In the genomic region with DNA sequence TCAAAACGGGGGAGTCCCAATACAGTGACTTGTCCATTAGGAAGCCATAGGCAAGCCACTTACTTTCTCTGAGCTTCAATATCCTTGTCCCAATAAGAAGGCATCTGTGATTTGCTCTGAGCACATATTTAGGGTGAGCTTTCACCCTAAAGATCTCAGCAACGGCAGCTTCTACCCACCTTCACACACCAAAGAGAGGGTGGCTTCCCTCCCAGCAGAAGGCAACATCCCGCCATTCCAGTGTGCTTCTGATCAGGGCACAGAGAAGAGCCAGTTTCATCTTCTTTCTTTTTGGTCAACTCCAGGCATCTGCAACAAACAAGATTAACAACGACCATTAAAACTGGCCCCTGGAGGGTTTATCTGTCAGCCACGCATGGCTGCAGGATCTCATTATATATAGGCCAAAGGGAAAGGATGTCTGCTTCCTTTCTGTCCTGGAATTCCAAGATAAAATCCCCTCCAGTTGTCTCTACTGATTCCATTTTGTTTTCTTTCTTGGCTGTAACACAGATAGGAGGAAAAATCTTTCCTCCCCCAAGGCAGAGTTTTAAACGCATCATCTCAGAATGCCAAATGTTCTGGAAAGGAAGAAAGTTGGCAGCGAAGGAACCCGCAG, we compare ENCODE assay signal across 13 cellular contexts. TPM values are rescaled to one million over a fixed set of nuclear protein-coding genes. Genes with fewer than 3 reads are reported as not detected.
DNase-seq lines count a peak whose midpoint lies in the region; ATAC-seq lines count a peak whose summit lies in the region.
"Had no signal": no experiment of that assay in that cellular context is flagged by ENCODE, and none has a peak within 500 bp of the region (broad histone marks: within the 10 kb centered on the region; RNA-seq: fewer than 3 reads in every experiment).

No MANE protein-coding gene starts in this region.

- WGBS in mesendoderm (ENCODE audit: extremely low coverage, insufficient coverage, low lambda C conversion rate): no CpG with 5 or more reads among the region's 8 CpGs

- intact Hi-C loops in activated T-helper 2 cell treated with anti-CD3 and anti-CD28 coated beads, Interferon-gamma antibody, Interleukin-2, Interleukin-4, amounts not matched to agents 10 μg/mL and 5 μg/mL and 100 μg/mL, durations not matched to agents 14 hours and 24 hours and 36 hours (cut with micrococcal nuclease): loop anchor here (5.0 to 10.0 kb wide), 2 partner anchors 152 to 460 kb away; a partner anchor contains a TSS

- peak overlapping the region; percentile 47 for H3K9ac ChIP-seq in mesendoderm (ENCODE audit: low read length)

- H2BK5ac ChIP-seq in mesendoderm (ENCODE audit: low read length): peak overlapping the region; percentile 84

- peak overlapping the region; percentile 67 for H3K4me3 Mint-ChIP-seq in stimulated activated naive CD8-positive, alpha-beta T cell treated with anti-CD3 and anti-CD28 coated beads, Interleukin-15, Interleukin-2, amounts not matched to agents 100 ng/mL and 50 ng/mL, for 24 hours
- H3K4me3 Mint-ChIP-seq in activated T-helper 2 cell treated with anti-CD3 and anti-CD28 coated beads, Interferon-gamma antibody, Interleukin-2, Interleukin-4, amounts not matched to agents 10 μg/mL and 5 μg/mL and 100 μg/mL, durations not matched to agents 14 hours and 24 hours and 36 hours (ENCODE audit: low read depth): peak overlapping the region; percentile 90

- no peaks in the 10 kb centered on the region for H3K27me3 ChIP-seq in mesendoderm (ENCODE audit: insufficient read depth, low read length, poor library complexity)

- H3K23ac ChIP-seq in mesendoderm (ENCODE audit: low read length): no peak overlapping the region

- ATAC-seq in stimulated activated naive CD8-positive, alpha-beta T cell treated with anti-CD3 and anti-CD28 coated beads, Interleukin-15, Interleukin-2, amounts not matched to agents 100 U/mL and 50 U/mL, for 24 hours: no peak
- ATAC-seq in GM21825 (IDR thresholded peaks at IDR 0.05; ENCODE audit: unreplicated experiment): no peak

- no peak overlapping the region for H3K18ac ChIP-seq in mesendoderm (ENCODE audit: low read length)

- H3K36me3 Mint-ChIP-seq in stimulated activated naive CD8-positive, alpha-beta T cell treated with anti-CD3 and anti-CD28 coated beads, Interleukin-15, Interleukin-2, amounts not matched to agents 100 ng/mL and 50 ng/mL, for 24 hours (ENCODE audit: low read depth): no peaks in the 10 kb centered on the region
- H3K36me3 Mint-ChIP-seq in activated T-helper 2 cell treated with anti-CD3 and anti-CD28 coated beads, Interferon-gamma antibody, Interleukin-2, Interleukin-4, amounts not matched to agents 10 μg/mL and 5 μg/mL and 100 μg/mL, durations not matched to agents 14 hours and 24 hours and 36 hours (ENCODE audit: low read depth): peaks cover 10% of the 10 kb centered on the region

- no peak overlapping the region for H4K5ac ChIP-seq in mesendoderm (ENCODE audit: low read length)

- no peak overlapping the region for H3K4me3 ChIP-seq in mesendoderm (ENCODE audit: low read length)

- in situ Hi-C loops in KBM-7 (cut with MboI; ENCODE audit: low pct_unique_long_range_greater_than_20kb, low sequenced_read_pairs): no loop called here

- no peak for DNase-seq in stimulated activated naive CD8-positive, alpha-beta T cell treated with anti-CD3 and anti-CD28 coated beads, Interleukin-15, Interleukin-2, amounts not matched to agents 100 U/mL and 50 U/mL, for 24 hours
- no peak for DNase-seq in activated T-helper 2 cell treated with anti-CD3 and anti-CD28 coated beads, Interferon-gamma antibody, Interleukin-2, Interleukin-4, amounts not matched to agents 10 μg/mL and 5 μg/mL and 100 μg/mL, durations not matched to agents 14 hours and 24 hours and 36 hours (ENCODE audit: low spot score)
- DNase-seq in mesendoderm (peak; percentile 79), activated gamma-delta T cell (lab: John Stamatoyannopoulos, UW) (no peak), HUDEP-2 (lab: John Stamatoyannopoulos, UW; ENCODE audit: unreplicated experiment in 76 of 76) (no peak), KBM-7 (no peak)
- DNase-seq: kidney glomerular epithelial cell, NCI-H345, nucleus accumbens had no signal

- no peaks in the 10 kb centered on the region for H3K79me1 ChIP-seq in mesendoderm (ENCODE audit: low read length)

- peaks cover 13% of the 10 kb centered on the region for H3K4me1 ChIP-seq in mesendoderm (ENCODE audit: control insufficient read depth, low read depth, low read length)

- H2AK5ac ChIP-seq in mesendoderm (ENCODE audit: low read length): peak overlapping the region; percentile 88

- no peak overlapping the region for H3K4me2 ChIP-seq in mesendoderm (ENCODE audit: low read length)

- H2BK15ac ChIP-seq in mesendoderm (replicated peaks; ENCODE audit: low read depth): no peak overlapping the region

- no peaks in the 10 kb centered on the region for H3K27me3 Mint-ChIP-seq in stimulated activated naive CD8-positive, alpha-beta T cell treated with anti-CD3 and anti-CD28 coated beads, Interleukin-15, Interleukin-2, amounts not matched to agents 100 ng/mL and 50 ng/mL, for 24 hours
- no peaks in the 10 kb centered on the region for H3K27me3 Mint-ChIP-seq in activated T-helper 2 cell treated with anti-CD3 and anti-CD28 coated beads, Interferon-gamma antibody, Interleukin-2, Interleukin-4, amounts not matched to agents 10 μg/mL and 5 μg/mL and 100 μg/mL, durations not matched to agents 14 hours and 24 hours and 36 hours (ENCODE audit: low read depth)

- H3K56ac ChIP-seq in mesendoderm (ENCODE audit: low read length): peak overlapping the region; percentile 50

- H3K27ac Mint-ChIP-seq in stimulated activated naive CD8-positive, alpha-beta T cell treated with anti-CD3 and anti-CD28 coated beads, Interleukin-15, Interleukin-2, amounts not matched to agents 100 ng/mL and 50 ng/mL, for 24 hours: peak overlapping the region; percentile 97
- H3K27ac Mint-ChIP-seq in activated T-helper 2 cell treated with anti-CD3 and anti-CD28 coated beads, Interferon-gamma antibody, Interleukin-2, Interleukin-4, amounts not matched to agents 10 μg/mL and 5 μg/mL and 100 μg/mL, durations not matched to agents 14 hours and 24 hours and 36 hours: peak overlapping the region; percentile 88

- H4K8ac ChIP-seq in mesendoderm (ENCODE audit: low read depth, low read length): no peak overlapping the region

- H2BK120ac ChIP-seq in mesendoderm (ENCODE audit: low read depth, low read length): no peak overlapping the region

- H3K4ac ChIP-seq in mesendoderm (ENCODE audit: low read depth, low read length): no peak overlapping the region

- no peaks in the 10 kb centered on the region for H3K36me3 ChIP-seq in mesendoderm (ENCODE audit: control insufficient read depth, insufficient read depth, low read length)
- H3K36me3 ChIP-seq: WERI-Rb-1 had no signal

- H3K9me3 Mint-ChIP-seq in stimulated activated naive CD8-positive, alpha-beta T cell treated with anti-CD3 and anti-CD28 coated beads, Interleukin-15, Interleukin-2, amounts not matched to agents 100 ng/mL and 50 ng/mL, for 24 hours: no peaks in the 10 kb centered on the region
- H3K9me3 Mint-ChIP-seq in activated T-helper 2 cell treated with anti-CD3 and anti-CD28 coated beads, Interferon-gamma antibody, Interleukin-2, Interleukin-4, amounts not matched to agents 10 μg/mL and 5 μg/mL and 100 μg/mL, durations not matched to agents 14 hours and 24 hours and 36 hours: no peaks in the 10 kb centered on the region

- peak overlapping the region; percentile 62 for H3K27ac ChIP-seq in mesendoderm (ENCODE audit: low read depth, low read length)
- H3K27ac ChIP-seq: WERI-Rb-1 had no signal

- no peaks in the 10 kb centered on the region for H3K79me2 ChIP-seq in mesendoderm (ENCODE audit: control insufficient read depth, insufficient read depth, low read length)

- peaks cover 37% of the 10 kb centered on the region for H3K4me1 Mint-ChIP-seq in stimulated activated naive CD8-positive, alpha-beta T cell treated with anti-CD3 and anti-CD28 coated beads, Interleukin-15, Interleukin-2, amounts not matched to agents 100 ng/mL and 50 ng/mL, for 24 hours (ENCODE audit: low read depth)
- H3K4me1 Mint-ChIP-seq in activated T-helper 2 cell treated with anti-CD3 and anti-CD28 coated beads, Interferon-gamma antibody, Interleukin-2, Interleukin-4, amounts not matched to agents 10 μg/mL and 5 μg/mL and 100 μg/mL, durations not matched to agents 14 hours and 24 hours and 36 hours (ENCODE audit: low read depth): peaks cover 23% of the 10 kb centered on the region

RNA-seq across cellular contexts. Expression of a gene that starts 0.5 kb away (rescaled TPM):
- 0.05 TPM in 1 of 2 replicates, not detected in the other for total RNA-seq in activated T-helper 2 cell treated with anti-CD3 and anti-CD28 coated beads, Interferon-gamma antibody, Interleukin-2, Interleukin-4, amounts not matched to agents 10 μg/mL and 5 μg/mL and 100 μg/mL, durations not matched to agents 14 hours and 24 hours and 36 hours
- 0.06 TPM for polyA plus RNA-seq in mesendoderm (2013, experiment 1 of 2)
- polyA plus RNA-seq in mesendoderm (2013, experiment 2 of 2): 0.04 TPM
- polyA plus RNA-seq: BJ had no signal
